ENCODE assay signal across 8 cellular contexts in genomic region chr17:5485270-5486205, GRCh38. TPM values are rescaled to one million over a fixed set of nuclear protein-coding genes. Genes with fewer than 3 reads are reported as not detected.
A peak's percentile ranks its signal among the peaks of the same experiment; 100 is the strongest.
DNase-seq lines count a peak whose midpoint lies in the region; ATAC-seq and TF ChIP-seq lines count a peak whose summit lies in the region.

Gene DERL2, minus strand, starts transcription at chr17:5486178. Its CDS starts 17 bp downstream, at chr17:5486161.

- peaks cover 73% of the 10 kb centered on the region for H3K36me3 Mint-ChIP-seq in T-helper 2 cell treated with Interferon-gamma antibody and Interleukin-4, amounts not matched to agents 5 μg/mL and 100 μg/mL, for 36 hours (ENCODE audit: low read depth)
- H3K36me3 Mint-ChIP-seq in natural killer cell, result peaks cover 7% of the 10 kb centered on the region

- DNase-seq in BE2C (no peak), fibroblast of lung (ENCODE audit: low read depth in 2 of 2) (peak in 1 of 2 donors; percentile 36), natural killer cell (no peak), AG20443 (ENCODE audit: low spot score) (no peak), NCI-H1930 (lab: John Stamatoyannopoulos, UW) (no peak)
- no peak for DNase-seq in T-helper 2 cell treated with Interferon-gamma antibody and Interleukin-4, amounts not matched to agents 5 μg/mL and 100 μg/mL, for 36 hours (ENCODE audit: low spot score)

- H3K4me3 ChIP-seq in BE2C (ENCODE audit: low read depth, low read length), result peak within 1 kb of the TSS; percentile 85
- peak within 1 kb of the TSS; percentile 81 to 99 (median 97) for H3K4me3 ChIP-seq in fibroblast of lung (replicated peaks in 1 of 4; ENCODE audit: control extremely low read depth in 1 of 4, insufficient read depth in 1 of 4, low read depth in 3 of 4, low read length in 4 of 4)

- H3K9me3 Mint-ChIP-seq in T-helper 2 cell treated with Interferon-gamma antibody and Interleukin-4, amounts not matched to agents 5 μg/mL and 100 μg/mL, for 36 hours, result no peaks in the 10 kb centered on the region
- H3K9me3 Mint-ChIP-seq in natural killer cell, result no peaks in the 10 kb centered on the region

- H3K9me3 ChIP-seq in BE2C (no peaks in the 10 kb centered on the region), fibroblast of lung (ENCODE audit: control insufficient read depth, insufficient read depth, low read depth, low read length) (no peaks in the 10 kb centered on the region)

- H3K27me3 ChIP-seq in BE2C (no peaks in the 10 kb centered on the region), fibroblast of lung (ENCODE audit: control insufficient read depth, insufficient read depth, low read length) (no peaks in the 10 kb centered on the region)

- H3K27ac Mint-ChIP-seq in T-helper 2 cell treated with Interferon-gamma antibody and Interleukin-4, amounts not matched to agents 5 μg/mL and 100 μg/mL, for 36 hours, result peak within 1 kb of the TSS; percentile 97
- H3K27ac Mint-ChIP-seq in natural killer cell, result peak within 1 kb of the TSS; percentile 95 to 98

- H3K4me3 Mint-ChIP-seq in T-helper 2 cell treated with Interferon-gamma antibody and Interleukin-4, amounts not matched to agents 5 μg/mL and 100 μg/mL, for 36 hours, result peak within 1 kb of the TSS; percentile 99
- peak within 1 kb of the TSS; percentile 96 for H3K4me3 Mint-ChIP-seq in natural killer cell

- peak within 1 kb of the TSS; percentile 99 for H3K27ac ChIP-seq in fibroblast of lung (ENCODE audit: insufficient read depth, low read length)

- H3K4me1 Mint-ChIP-seq in T-helper 2 cell treated with Interferon-gamma antibody and Interleukin-4, amounts not matched to agents 5 μg/mL and 100 μg/mL, for 36 hours (ENCODE audit: low read depth), result peaks cover 35% of the 10 kb centered on the region
- peaks cover 28 to 48% of the 10 kb centered on the region in 2 donors for H3K4me1 Mint-ChIP-seq in natural killer cell

- H3K9ac ChIP-seq in fibroblast of lung (ENCODE audit: insufficient read depth, low read length), result peak within 1 kb of the TSS; percentile 94

- ATAC-seq in GM19023 (IDR thresholded peaks at IDR 0.05; ENCODE audit: unreplicated experiment) (peak; percentile 9), HG03196 (IDR thresholded peaks at IDR 0.05; ENCODE audit: unreplicated experiment) (peak; percentile 28), natural killer cell (peak in 1 of 3 donors; percentile 4)

- intact Hi-C loops in natural killer cell (cut with micrococcal nuclease), result loop anchor here (1.0 to 2.0 kb wide), 2 partner anchors 17 to 66 kb away; partner anchors contain the start of genes DHX33 and NUP88

- TF ChIP-seq CTCF in BE2C (IDR thresholded peaks at IDR 0.05; ENCODE audit: low read depth, low read length) (no peak), fibroblast of lung (conservative IDR thresholded peaks at IDR 0.05 in 1 of 2, IDR thresholded peaks at IDR 0.05 in 1 of 2; ENCODE audit: low read depth in 1 of 2, low read length in 2 of 2) (no peak), natural killer cell (IDR thresholded peaks at IDR 0.05) (no peak)

- H3K27me3 Mint-ChIP-seq in T-helper 2 cell treated with Interferon-gamma antibody and Interleukin-4, amounts not matched to agents 5 μg/mL and 100 μg/mL, for 36 hours (ENCODE audit: low read depth), result no peaks in the 10 kb centered on the region
- H3K27me3 Mint-ChIP-seq in natural killer cell (ENCODE audit: low read depth in 2 of 2), result no peaks in the 10 kb centered on the region

- peak within 1 kb of the TSS; percentile 93 for H2AFZ ChIP-seq in fibroblast of lung (ENCODE audit: low read length)

- H3K36me3 ChIP-seq in BE2C, result peaks cover 8% of the 10 kb centered on the region
- H3K36me3 ChIP-seq in fibroblast of lung (ENCODE audit: control insufficient read depth, insufficient read depth, low read length), result peaks cover 9% of the 10 kb centered on the region

- no peaks in the 10 kb centered on the region for H4K20me1 ChIP-seq in fibroblast of lung (ENCODE audit: control insufficient read depth, extremely low read depth, insufficient read depth, low read length)

- H3K4me2 ChIP-seq in fibroblast of lung (ENCODE audit: extremely low read depth, insufficient read depth, low read length), result peak within 1 kb of the TSS; percentile 97

- H3K79me2 ChIP-seq in fibroblast of lung (ENCODE audit: control insufficient read depth, insufficient read depth, low read length), result peaks cover 50% of the 10 kb centered on the region

- H3K4me1 ChIP-seq in BE2C (no peaks in the 10 kb centered on the region), fibroblast of lung (ENCODE audit: control insufficient read depth, extremely low read depth, insufficient read depth, low read length) (peaks cover 10% of the 10 kb centered on the region)

RNA-seq across cellular contexts. Expression of gene DERL2, which starts in this region (rescaled TPM):
- 58.1 TPM for polyA plus RNA-seq in BE2C (2012; ENCODE audit: insufficient read depth, insufficient read length, low read depth)
- total RNA-seq in fibroblast of lung (19.8 and 30.9 TPM in 2 replicates), natural killer cell (100 to 1,000 TPM in 1 of 3 donors, 10 to 100 TPM in 2; 86.0 to 105 (median 94.3) TPM)
- polyA plus RNA-seq in fibroblast of lung, result 87.9 and 104 TPM in 2 replicates
- 76.0 and 84.8 TPM in 2 replicates for polyA plus RNA-seq in fibroblast of lung (2012)
- polyA minus RNA-seq in fibroblast of lung (ENCODE audit: low replicate concordance), result 9.4 and 12.0 TPM in 2 replicates
